Comparison of ENCODE assay signal across 14 cellular contexts in the genomic region with DNA sequence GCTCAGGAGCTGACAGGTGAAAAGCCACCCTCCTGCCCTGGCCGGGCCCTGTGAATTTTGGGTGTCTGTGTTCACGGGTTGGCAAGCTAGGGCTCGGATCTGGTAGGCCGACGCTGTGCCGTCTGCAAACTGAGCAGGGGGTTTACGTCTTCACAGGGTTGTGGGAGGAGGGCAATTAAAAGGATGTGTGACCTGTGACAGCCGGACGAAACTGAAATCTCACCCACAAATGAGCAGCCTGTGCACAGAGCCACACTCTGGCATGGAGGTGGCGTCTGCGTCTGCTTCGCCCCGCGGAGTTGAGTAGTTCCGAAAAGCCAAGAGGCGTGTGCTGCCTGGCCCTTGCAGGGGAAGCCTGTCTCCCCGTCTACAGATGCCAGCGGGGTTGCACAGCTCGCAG.
DNase-seq lines count a peak whose midpoint lies in the region; ATAC-seq and TF ChIP-seq lines count a peak whose summit lies in the region.
"Had no signal": no experiment of that assay in that cellular context is flagged by ENCODE, and none has a peak within 500 bp of the region (broad histone marks: within the 10 kb centered on the region; RNA-seq: fewer than 3 reads in every experiment).

No MANE protein-coding gene starts in this region.

- 89 to 96% methylated on average over 13 to 19 of the region's 19 CpGs for WGBS in GM23248 (ENCODE audit: low coverage in 1 of 2, low lambda C conversion rate in 2 of 2, missing lambda C conversion rate in 2 of 2), 2 experiments

- no peak overlapping the region for H3K9ac ChIP-seq in GM23248
- H3K9ac ChIP-seq: KMS-11 had no signal

- TF ChIP-seq CTCF in A673 (conservative IDR thresholded peaks at IDR 0.05; ENCODE audit: low read depth, low read length) (no peak), GM23338 (conservative IDR thresholded peaks at IDR 0.05; ENCODE audit: low read depth in 2 of 2) (no peak), type B pancreatic cell (conservative IDR thresholded peaks at IDR 0.05) (no peak), GM10248 (IDR thresholded peaks at IDR 0.05; ENCODE audit: control extremely low read depth, extremely low read depth, low read depth, missing control alignments) (no peak)

- CTCF ChIA-PET in A673 (lab: Charles Lee) (interaction anchor here (0.6 kb wide), 1 partner anchor 38 kb away, joined by 3 read pairs; no protein-coding TSS in a partner anchor), GM10248 (lab: Yijun Ruan, JAX) (interaction anchor here (1.2 kb wide), 1 partner anchor 37 kb away, joined by 3 read pairs; no protein-coding TSS in a partner anchor)

- in situ Hi-C loops in GM23248 (cut with MboI) = no loop called here

- intact Hi-C loops in A673 (cut with micrococcal nuclease; ENCODE audit: unreplicated experiment) = no loop called here

- no peaks in the 10 kb centered on the region for H4K20me1 ChIP-seq in GM23338 (replicated peaks; ENCODE audit: insufficient read depth)
- no peaks in the 10 kb centered on the region for H4K20me1 ChIP-seq in GM23248 (ENCODE audit: insufficient read depth)

- H3K4me2 ChIP-seq in GM23338 (no peak overlapping the region), GM23248 (ENCODE audit: unreplicated experiment) (no peak overlapping the region)
- H3K4me2 ChIP-seq: KMS-11, PC-9 had no signal

- peak overlapping the region; percentile 56; the same call in 1 of the 2 replicates for H3K27ac Mint-ChIP-seq in GM23338
- H3K27ac Mint-ChIP-seq in central memory CD8-positive, alpha-beta T cell (ENCODE audit: low read depth) = peak overlapping the region; percentile 82
- H3K27ac Mint-ChIP-seq in natural killer cell treated with Interleukin-12 subunit alpha and Interleukin-12 subunit beta and Interleukin-15 and Interleukin-18, amount 100 ng/mL, for 72 hours = no peak overlapping the region
- no peak overlapping the region for H3K27ac Mint-ChIP-seq in type B pancreatic cell
- H3K27ac Mint-ChIP-seq: B cell, CD14-positive monocyte had no signal

- H3K4me3 ChIP-seq in A673 (ENCODE audit: low read depth, low read length, poor library complexity, severe bottlenecking) (no peak overlapping the region), GM23338 (no peak overlapping the region), GM23248 (no peak overlapping the region)
- H3K4me3 ChIP-seq: PC-9 had no signal

- POLR2A ChIA-PET in A673 (lab: Charles Lee; ENCODE audit: low non-redundant PET) (no interaction called here), GM10248 (lab: Yijun Ruan, JAX) (no interaction called here)

- H3K9me2 ChIP-seq in GM23338 (ENCODE audit: insufficient read depth) (no peaks in the 10 kb centered on the region), GM23248 (ENCODE audit: insufficient read depth) (no peaks in the 10 kb centered on the region)

- ATAC-seq in GM23338 = peak; percentile 7
- ATAC-seq in central memory CD8-positive, alpha-beta T cell (replicated peaks; ENCODE audit: extremely low read depth, poor library complexity, severe bottlenecking) = peak; percentile 98
- peak; percentile 81 to 86 for ATAC-seq in natural killer cell treated with Interleukin-12 subunit alpha and Interleukin-12 subunit beta and Interleukin-15 and Interleukin-18, amount 100 ng/mL, for 72 hours

- H3F3A ChIP-seq in GM23338 (replicated peaks; ENCODE audit: low read depth) (no peaks in the 10 kb centered on the region; the same call in 1 of the 2 replicates), GM23248 (ENCODE audit: insufficient read depth) (no peaks in the 10 kb centered on the region)

- BruUV-seq in A673 (replicated peaks; lab: Mats Ljungman, UMichigan) = no TSS peak

- DNase-seq in A673 (ENCODE audit: low spot score) = no peak
- no peak for DNase-seq in GM23338 (ENCODE audit: low spot score)
- peak in 1 of 2 donors; percentile 56 for DNase-seq in central memory CD8-positive, alpha-beta T cell (ENCODE audit: low spot score in 2 of 2)
- no peak for DNase-seq in natural killer cell treated with Interleukin-12 subunit alpha and Interleukin-12 subunit beta and Interleukin-15 and Interleukin-18, amount 100 ng/mL, for 72 hours (ENCODE audit: low spot score)
- no peak for DNase-seq in GM23248
- DNase-seq in type B pancreatic cell (ENCODE audit: extremely low spot score, unreplicated experiment) = no peak
- no peak for DNase-seq in GM10248 (ENCODE audit: extremely low spot score)
- DNase-seq: IMR-90, NCI-H446, PC-9, RPMI8226 had no signal

- H3K4me1 ChIP-seq in A673 (ENCODE audit: insufficient read depth, low read length, poor library complexity, severe bottlenecking) = peaks cover 15% of the 10 kb centered on the region
- H3K4me1 ChIP-seq in GM23338 (ENCODE audit: insufficient read depth) = no peaks in the 10 kb centered on the region
- H3K4me1 ChIP-seq in GM23248 (ENCODE audit: insufficient read depth) = peaks cover 7% of the 10 kb centered on the region

- H3K27me3 Mint-ChIP-seq in GM23338 (ENCODE audit: insufficient read depth, low read depth, poor library complexity) (peaks cover 4% of the 10 kb centered on the region), type B pancreatic cell (no peaks in the 10 kb centered on the region)
- no peaks in the 10 kb centered on the region for H3K27me3 Mint-ChIP-seq in central memory CD8-positive, alpha-beta T cell
- no peaks in the 10 kb centered on the region for H3K27me3 Mint-ChIP-seq in natural killer cell treated with Interleukin-12 subunit alpha and Interleukin-12 subunit beta and Interleukin-15 and Interleukin-18, amount 100 ng/mL, for 72 hours
- H3K27me3 Mint-ChIP-seq: B cell had no signal

- H3K9me3 Mint-ChIP-seq in GM23338 (no peaks in the 10 kb centered on the region), type B pancreatic cell (no peaks in the 10 kb centered on the region)
- no peaks in the 10 kb centered on the region for H3K9me3 Mint-ChIP-seq in central memory CD8-positive, alpha-beta T cell
- H3K9me3 Mint-ChIP-seq in natural killer cell treated with Interleukin-12 subunit alpha and Interleukin-12 subunit beta and Interleukin-15 and Interleukin-18, amount 100 ng/mL, for 72 hours = no peaks in the 10 kb centered on the region
- H3K9me3 Mint-ChIP-seq: CD14-positive monocyte had no signal

- H2AFZ ChIP-seq in GM23338 (no peak overlapping the region), GM23248 (no peak overlapping the region)
- H2AFZ ChIP-seq: PC-9 had no signal

- H3K27me3 ChIP-seq in A673 (replicated peaks; ENCODE audit: insufficient read depth, low read depth, low read length, poor library complexity) (no peaks in the 10 kb centered on the region), GM23338 (ENCODE audit: insufficient read depth) (no peaks in the 10 kb centered on the region), GM23248 (replicated peaks; ENCODE audit: insufficient read depth) (no peaks in the 10 kb centered on the region)

- H3K9me3 ChIP-seq in A673 (ENCODE audit: low read depth, low read length, poor library complexity, severe bottlenecking) = no peaks in the 10 kb centered on the region
- no peaks in the 10 kb centered on the region for H3K9me3 ChIP-seq in GM23248 (ENCODE audit: low read depth)

- H3K4me3 Mint-ChIP-seq in GM23338 (no peak overlapping the region), type B pancreatic cell (no peak overlapping the region)
- peak overlapping the region; percentile 36 for H3K4me3 Mint-ChIP-seq in central memory CD8-positive, alpha-beta T cell
- H3K4me3 Mint-ChIP-seq in natural killer cell treated with Interleukin-12 subunit alpha and Interleukin-12 subunit beta and Interleukin-15 and Interleukin-18, amount 100 ng/mL, for 72 hours = no peak overlapping the region
- H3K4me3 Mint-ChIP-seq: B cell, CD14-positive monocyte had no signal

- H3K36me3 Mint-ChIP-seq in GM23338 (ENCODE audit: low read depth) (peaks cover 6% of the 10 kb centered on the region; the same call in 1 of the 3 replicates), type B pancreatic cell (peaks cover 10% of the 10 kb centered on the region)
- peaks cover 6% of the 10 kb centered on the region for H3K36me3 Mint-ChIP-seq in central memory CD8-positive, alpha-beta T cell (ENCODE audit: insufficient read depth)
- no peaks in the 10 kb centered on the region for H3K36me3 Mint-ChIP-seq in natural killer cell treated with Interleukin-12 subunit alpha and Interleukin-12 subunit beta and Interleukin-15 and Interleukin-18, amount 100 ng/mL, for 72 hours

- H3K36me3 ChIP-seq in A673 (ENCODE audit: insufficient read depth, low read length, poor library complexity, severe bottlenecking) = peaks cover 5% of the 10 kb centered on the region
- H3K36me3 ChIP-seq in GM23338 (ENCODE audit: insufficient read depth) = peaks cover 3% of the 10 kb centered on the region; the same call in 1 of the 2 replicates
- H3K36me3 ChIP-seq in GM23248 (ENCODE audit: low read depth) = peaks cover 8% of the 10 kb centered on the region; the same call in 1 of the 2 replicates

- H3K27ac ChIP-seq in A673 (ENCODE audit: low read depth, low read length, poor library complexity, severe bottlenecking) (peak overlapping the region; percentile 64), GM23338 (ENCODE audit: low read depth) (no peak overlapping the region), GM23248 (no peak overlapping the region)
- H3K27ac ChIP-seq: KMS-11, PC-9 had no signal

- H3K4me1 Mint-ChIP-seq in GM23338 = peaks cover 18% of the 10 kb centered on the region; the same call in 2 of the 3 replicates
- H3K4me1 Mint-ChIP-seq in central memory CD8-positive, alpha-beta T cell = no peaks in the 10 kb centered on the region
- H3K4me1 Mint-ChIP-seq in natural killer cell treated with Interleukin-12 subunit alpha and Interleukin-12 subunit beta and Interleukin-15 and Interleukin-18, amount 100 ng/mL, for 72 hours (ENCODE audit: low read depth in 2 of 2) = peaks cover 0 to 8% of the 10 kb centered on the region in 2 donors
- H3K4me1 Mint-ChIP-seq in type B pancreatic cell (ENCODE audit: unreplicated experiment) = peaks cover 17% of the 10 kb centered on the region
- H3K4me1 Mint-ChIP-seq: CD14-positive monocyte had no signal

- no peaks in the 10 kb centered on the region for H3K79me2 ChIP-seq in GM23338 (replicated peaks; ENCODE audit: insufficient read depth)
- no peaks in the 10 kb centered on the region for H3K79me2 ChIP-seq in GM23248 (ENCODE audit: insufficient read depth)

TF ChIP-seq in GM23338, 12 proteins besides CTCF, POLR2A, EP300 and RAD21 (continues in another document):
- TF ChIP-seq CREB1 (CRISPR knock-in tag; IDR thresholded peaks at IDR 0.05; ENCODE audit: low read depth) (no peak), JUNB (IDR thresholded peaks at IDR 0.05; ENCODE audit: unreplicated experiment) (no peak), ZNF114 (CRISPR knock-in tag; IDR thresholded peaks at IDR 0.05) (no peak), ZNF331 (CRISPR knock-in tag; IDR thresholded peaks at IDR 0.05; ENCODE audit: low read depth) (no peak)

Comparison
In these comparisons a context has a peak if more than half of its experiments do, and no peak if none do; other contexts are left out.
1. ATAC-seq: peak in every context shown above with its lines; median percentile 98 in central memory CD8-positive, alpha-beta T cell; 84 in natural killer cell treated with Interleukin-12 subunit alpha and Interleukin-12 subunit beta and Interleukin-15 and Interleukin-18, amount 100 ng/mL, for 72 hours; 7 in GM23338.
2. H3K27ac Mint-ChIP-seq: peak in GM23338 (single experiment) and central memory CD8-positive, alpha-beta T cell (single experiment); none in natural killer cell treated with Interleukin-12 subunit alpha and Interleukin-12 subunit beta and Interleukin-15 and Interleukin-18, amount 100 ng/mL, for 72 hours (0 of 2) and type B pancreatic cell (single experiment).